10 cellular contexts compared by ENCODE assay signal in genomic region chr11:89063351-89064000, GRCh38. TPM values are rescaled to one million over a fixed set of nuclear protein-coding genes. Genes with fewer than 3 reads are reported as not detected.
"Had no signal": no experiment of that assay in that cellular context is flagged by ENCODE, and none has a peak within 500 bp of the region (broad histone marks: within the 10 kb centered on the region; RNA-seq: fewer than 3 reads in every experiment).

No MANE protein-coding gene starts in this region.

RNA-seq across cellular contexts. Expression of gene GRM5, which starts 2.3 kb away (rescaled TPM):
- total RNA-seq: activated CD4-positive, alpha-beta T cell treated with anti-CD3 and anti-CD28 coated beads, Interleukin-2, amount 10 ng/mL, durations not matched to agents 24 days and 14 days; activated CD8-positive, alpha-beta T cell treated with anti-CD3 and anti-CD28 coated beads for 36 hours; activated naive CD8-positive, alpha-beta T cell treated with anti-CD3 and anti-CD28 coated beads for 36 hours; activated T-helper 17 cell treated with anti-CD3 and anti-CD28 coated beads, Interleukin-2, amount 50 U/mL, for 72 hours; esophagus mucosa; gastrocnemius medialis; left colon; osteoblast; smooth muscle cell had no signal
- polyA plus RNA-seq: smooth muscle cell, stomach had no signal
